In the genomic region with DNA sequence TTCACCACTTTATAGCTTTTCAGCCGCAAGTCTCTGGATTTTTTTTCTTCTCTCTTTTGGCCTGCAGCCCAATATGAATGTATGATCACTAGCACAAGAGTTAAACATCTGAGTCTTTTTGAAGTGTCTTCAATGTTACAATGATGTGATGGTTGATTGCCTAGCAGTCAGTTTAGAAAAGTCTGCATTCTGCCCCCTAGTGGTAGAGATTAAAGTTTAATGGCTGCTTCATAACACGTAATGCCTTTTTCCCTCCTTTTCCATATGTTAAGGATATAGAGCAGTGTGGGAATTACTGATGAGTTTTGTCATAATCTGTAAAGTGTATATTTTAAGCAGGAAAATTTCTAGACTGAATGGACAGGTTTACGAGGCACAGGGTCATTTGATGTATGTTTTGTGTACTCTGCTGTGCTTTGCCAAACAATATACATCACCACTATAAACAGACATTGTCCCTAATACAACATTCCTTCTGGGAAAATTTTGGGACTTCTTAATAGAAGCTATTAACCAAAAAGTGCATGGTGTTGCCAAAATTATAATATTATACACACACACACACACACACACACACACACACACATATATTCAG, we compare ENCODE assay signal across 8 cellular contexts.
DNase-seq lines count a peak whose midpoint lies in the region; ATAC-seq, FAIRE-seq and TF ChIP-seq lines count a peak whose summit lies in the region.

No MANE protein-coding gene starts in this region.

- no peak overlapping the region for H3K4me3 ChIP-seq in AG04449 (ENCODE audit: low read depth, low read length)
- no peak overlapping the region for H3K4me3 ChIP-seq in body of pancreas
- no peak overlapping the region for H3K4me3 ChIP-seq in right lobe of liver

- DNase-seq in AG04449 (ENCODE audit: low read depth, low spot score) = no peak
- no peak for DNase-seq in GM12892 (ENCODE audit: insufficient read length)
- peak; percentile 46 for DNase-seq in LHCN-M2 (ENCODE audit: low read depth)
- peak in 1 of 4 donors; percentile 6 for DNase-seq in body of pancreas
- no peak for DNase-seq in right lobe of liver
- DNase-seq in stimulated activated CD4-positive, alpha-beta T cell treated with anti-CD3 and anti-CD28 coated beads, Interleukin-2, amount 100 ng/mL, for 24 hours = no peak
- DNase-seq in activated CD4-positive, alpha-beta T cell treated with anti-CD3 and anti-CD28 coated beads for 36 hours = no peak
- no peak for DNase-seq in T-helper 9 cell

- intact Hi-C loops in body of pancreas (cut with DNase I) = loop anchor here (10.0 kb wide), 1 partner anchor 627 kb away; no protein-coding TSS in a partner anchor
- intact Hi-C loops in right lobe of liver (cut with DNase I) = no loop called here
- intact Hi-C loops in activated CD4-positive, alpha-beta T cell treated with anti-CD3 and anti-CD28 coated beads for 36 hours (cut with DNase I, micrococcal nuclease) = loop anchor here (1.0 to 10.0 kb wide), 5 partner anchors 33 to 709 kb away; no protein-coding TSS in a partner anchor

- peaks cover 29% of the 10 kb centered on the region for H3K27me3 Mint-ChIP-seq in activated CD4-positive, alpha-beta T cell treated with anti-CD3 and anti-CD28 coated beads for 36 hours

- no peaks in the 10 kb centered on the region for H3K36me3 Mint-ChIP-seq in activated CD4-positive, alpha-beta T cell treated with anti-CD3 and anti-CD28 coated beads for 36 hours (ENCODE audit: low read depth)

- TF ChIP-seq CTCF in AG04449 (IDR thresholded peaks at IDR 0.05; ENCODE audit: insufficient read depth, low read length, missing control alignments) (peak; percentile 55), body of pancreas (IDR thresholded peaks at IDR 0.05) (peak; percentile 30 to 62 (median 56)), right lobe of liver (IDR thresholded peaks at IDR 0.05) (peak; percentile 56 to 72 (median 66))

- TF ChIP-seq POLR2A in GM12892 (IDR thresholded peaks at IDR 0.05; ENCODE audit: low read depth, low read length) (no peak), body of pancreas (IDR thresholded peaks at IDR 0.05) (no peak), right lobe of liver (IDR thresholded peaks at IDR 0.05) (no peak)

- H3K27ac Mint-ChIP-seq in activated CD4-positive, alpha-beta T cell treated with anti-CD3 and anti-CD28 coated beads for 36 hours = no peak overlapping the region

- ATAC-seq in body of pancreas (no peak), right lobe of liver (peak in 3 of 4 donors; percentile 58 to 62 (median 60))
- ATAC-seq in activated CD4-positive, alpha-beta T cell treated with anti-CD3 and anti-CD28 coated beads for 36 hours = no peak

- peak; percentile 40 for FAIRE-seq in GM12892 (lab: Jason Lieb, UNC)

- no peaks in the 10 kb centered on the region for H3K27me3 ChIP-seq in body of pancreas
- no peaks in the 10 kb centered on the region for H3K27me3 ChIP-seq in right lobe of liver

- WGBS in body of pancreas, 2 donors = 31 to 42% methylated on average over 3 of the region's 3 CpGs
- 28% methylated on average over 3 of the region's 3 CpGs for WGBS in right lobe of liver (ENCODE audit: insufficient coverage, low coverage, low lambda C conversion rate, missing lambda C conversion rate)

- CTCF ChIA-PET in AG04449 (lab: Yijun Ruan, JAX) = interaction anchor here (0.6 to 4.8 kb wide), 14 partner anchors 10 to 1063 kb away, joined by 3 to 37 read pairs (median 6); no protein-coding TSS in a partner anchor
- CTCF ChIA-PET in activated CD4-positive, alpha-beta T cell treated with anti-CD3 and anti-CD28 coated beads for 36 hours (lab: Charles Lee) = interaction anchor here (0.6 to 1.9 kb wide), 5 partner anchors 11 to 885 kb away, joined by 3 to 5 read pairs (median 4); no protein-coding TSS in a partner anchor

- no peaks in the 10 kb centered on the region for H3K4me1 Mint-ChIP-seq in activated CD4-positive, alpha-beta T cell treated with anti-CD3 and anti-CD28 coated beads for 36 hours

- H3K4me1 ChIP-seq in body of pancreas (peaks cover 20% of the 10 kb centered on the region), right lobe of liver (no peaks in the 10 kb centered on the region)

- H3K36me3 ChIP-seq in body of pancreas (replicated peaks in 1 of 2; ENCODE audit: insufficient read depth in 1 of 2, low read depth in 2 of 2) = no peaks in the 10 kb centered on the region
- no peaks in the 10 kb centered on the region for H3K36me3 ChIP-seq in right lobe of liver

- H3K4me3 Mint-ChIP-seq in activated CD4-positive, alpha-beta T cell treated with anti-CD3 and anti-CD28 coated beads for 36 hours = no peak overlapping the region

- H3K27ac ChIP-seq in body of pancreas (no peak overlapping the region), right lobe of liver (no peak overlapping the region)

- H3K9me3 ChIP-seq in body of pancreas (no peaks in the 10 kb centered on the region), right lobe of liver (no peaks in the 10 kb centered on the region)

- H3K9me3 Mint-ChIP-seq in activated CD4-positive, alpha-beta T cell treated with anti-CD3 and anti-CD28 coated beads for 36 hours (ENCODE audit: low read depth) = no peaks in the 10 kb centered on the region

- POLR2A ChIA-PET in AG04449 (lab: Yijun Ruan, JAX) = no interaction called here
- POLR2A ChIA-PET in activated CD4-positive, alpha-beta T cell treated with anti-CD3 and anti-CD28 coated beads for 36 hours (lab: Charles Lee) = no interaction called here

Comparison
In these comparisons a context has a peak if more than half of its experiments do, and no peak if none do; other contexts are left out.
1. ATAC-seq: peak in right lobe of liver (3 of 4); none in body of pancreas (single experiment) and activated CD4-positive, alpha-beta T cell treated with anti-CD3 and anti-CD28 coated beads for 36 hours (single experiment).
2. intact Hi-C loops: an anchor here in body of pancreas (10.0 kb wide) and activated CD4-positive, alpha-beta T cell treated with anti-CD3 and anti-CD28 coated beads for 36 hours (1.0 to 10.0 kb wide); none called in right lobe of liver.
3. Peak in every context shown above with its lines, with median percentiles within 50 percentile points of each other: CTCF ChIP-seq.